ENCODE assay signal across 22 cellular contexts in genomic region chr15:50252556-50252955, GRCh38. TPM values are rescaled to one million over a fixed set of nuclear protein-coding genes. Genes with fewer than 3 reads are reported as not detected.
DNase-seq lines count a peak whose midpoint lies in the region; ATAC-seq and TF ChIP-seq lines count a peak whose summit lies in the region.
"Had no signal": no experiment of that assay in that cellular context is flagged by ENCODE, and none has a peak within 500 bp of the region (broad histone marks: within the 10 kb centered on the region; RNA-seq: fewer than 3 reads in every experiment).

No MANE protein-coding gene starts in this region.

- DNase-seq in activated CD4-positive, alpha-beta T cell treated with anti-CD3 and anti-CD28 coated beads, Interleukin-2, amount 10 ng/mL, durations not matched to agents 24 days and 14 days: no peak
- DNase-seq in activated CD4-positive, alpha-beta T cell treated with anti-CD3 and anti-CD28 coated beads for 48 hours: no peak
- DNase-seq in islet precursor cell: peak; percentile 15
- peak in 1 of 2 donors; percentile 45 for DNase-seq in stimulated activated effector memory CD8-positive, alpha-beta T cell treated with anti-CD3 and anti-CD28 coated beads, Interleukin-12 subunit alpha, Interleukin-12 subunit beta, amount 100 ng/mL, for 72 hours (ENCODE audit: low spot score in 2 of 2)
- no peak for DNase-seq in mesothelial cell of epicardium (ENCODE audit: low spot score in 2 of 2, unreplicated experiment in 2 of 2)
- DNase-seq in SHP77 treated with DMSO at 0.1 percent for 48 hours (lab: John Stamatoyannopoulos, UW): no peak
- DNase-seq: AML-193; BE2C; Calu3; CD4-positive, alpha-beta T cell; CD8-positive, alpha-beta memory T cell; COR-L47; DMS53; DMS79 treated with DMSO at 0.1 percent for 48 hours; GF-D8; H9 had no signal

- peak overlapping the region; percentile 31 for H3K27ac Mint-ChIP-seq in activated CD4-positive, alpha-beta T cell treated with anti-CD3 and anti-CD28 coated beads, Interleukin-2, amount 10 ng/mL, durations not matched to agents 24 days and 14 days
- H3K27ac Mint-ChIP-seq in stimulated activated effector memory CD8-positive, alpha-beta T cell treated with anti-CD3 and anti-CD28 coated beads, Interleukin-12 subunit alpha, Interleukin-12 subunit beta, amount 100 ng/mL, for 72 hours: peak overlapping the region; percentile 51
- H3K27ac Mint-ChIP-seq in mesothelial cell of epicardium: no peak overlapping the region
- H3K27ac Mint-ChIP-seq: CD4-positive, alpha-beta T cell; GM23338; H9 had no signal

- intact Hi-C loops in activated CD4-positive, alpha-beta T cell treated with anti-CD3 and anti-CD28 coated beads, Interleukin-2, amount 10 ng/mL, durations not matched to agents 24 days and 14 days (cut with micrococcal nuclease): no loop called here

- no peak for TF ChIP-seq CTCF in mesothelial cell of epicardium (IDR thresholded peaks at IDR 0.05; ENCODE audit: unreplicated experiment)

- H3K36me3 Mint-ChIP-seq in activated CD4-positive, alpha-beta T cell treated with anti-CD3 and anti-CD28 coated beads, Interleukin-2, amount 10 ng/mL, durations not matched to agents 24 days and 14 days (ENCODE audit: low read depth): peaks cover 9% of the 10 kb centered on the region
- no peaks in the 10 kb centered on the region for H3K36me3 Mint-ChIP-seq in stimulated activated effector memory CD8-positive, alpha-beta T cell treated with anti-CD3 and anti-CD28 coated beads, Interleukin-12 subunit alpha, Interleukin-12 subunit beta, amount 100 ng/mL, for 72 hours
- H3K36me3 Mint-ChIP-seq in mesothelial cell of epicardium: no peaks in the 10 kb centered on the region
- H3K36me3 Mint-ChIP-seq: CD14-positive monocyte had no signal

- H3K9me3 Mint-ChIP-seq in activated CD4-positive, alpha-beta T cell treated with anti-CD3 and anti-CD28 coated beads, Interleukin-2, amount 10 ng/mL, durations not matched to agents 24 days and 14 days: no peaks in the 10 kb centered on the region
- no peaks in the 10 kb centered on the region for H3K9me3 Mint-ChIP-seq in stimulated activated effector memory CD8-positive, alpha-beta T cell treated with anti-CD3 and anti-CD28 coated beads, Interleukin-12 subunit alpha, Interleukin-12 subunit beta, amount 100 ng/mL, for 72 hours
- H3K9me3 Mint-ChIP-seq in mesothelial cell of epicardium: no peaks in the 10 kb centered on the region
- H3K9me3 Mint-ChIP-seq: CD4-positive, alpha-beta T cell; CD8-positive, alpha-beta memory T cell; GM23338; H9 had no signal

- no peak for ATAC-seq in stimulated activated effector memory CD8-positive, alpha-beta T cell treated with anti-CD3 and anti-CD28 coated beads, Interleukin-12 subunit alpha, Interleukin-12 subunit beta, amount 100 ng/mL, for 72 hours
- ATAC-seq: GM23338, HCT116 had no signal

- H3K27me3 Mint-ChIP-seq in activated CD4-positive, alpha-beta T cell treated with anti-CD3 and anti-CD28 coated beads, Interleukin-2, amount 10 ng/mL, durations not matched to agents 24 days and 14 days: no peaks in the 10 kb centered on the region
- H3K27me3 Mint-ChIP-seq in mesothelial cell of epicardium (ENCODE audit: low read depth): peaks cover 13% of the 10 kb centered on the region
- H3K27me3 Mint-ChIP-seq: CD4-positive, alpha-beta T cell; CD8-positive, alpha-beta memory T cell had no signal

- peaks cover 63% of the 10 kb centered on the region for H3K4me1 Mint-ChIP-seq in activated CD4-positive, alpha-beta T cell treated with anti-CD3 and anti-CD28 coated beads, Interleukin-2, amount 10 ng/mL, durations not matched to agents 24 days and 14 days
- peaks cover 42% of the 10 kb centered on the region for H3K4me1 Mint-ChIP-seq in stimulated activated effector memory CD8-positive, alpha-beta T cell treated with anti-CD3 and anti-CD28 coated beads, Interleukin-12 subunit alpha, Interleukin-12 subunit beta, amount 100 ng/mL, for 72 hours
- H3K4me1 Mint-ChIP-seq in mesothelial cell of epicardium: peaks cover 23% of the 10 kb centered on the region
- H3K4me1 Mint-ChIP-seq: GM23338 had no signal

- no peak overlapping the region for H3K4me3 Mint-ChIP-seq in activated CD4-positive, alpha-beta T cell treated with anti-CD3 and anti-CD28 coated beads, Interleukin-2, amount 10 ng/mL, durations not matched to agents 24 days and 14 days
- H3K4me3 Mint-ChIP-seq in stimulated activated effector memory CD8-positive, alpha-beta T cell treated with anti-CD3 and anti-CD28 coated beads, Interleukin-12 subunit alpha, Interleukin-12 subunit beta, amount 100 ng/mL, for 72 hours: no peak overlapping the region
- no peak overlapping the region for H3K4me3 Mint-ChIP-seq in mesothelial cell of epicardium
- H3K4me3 Mint-ChIP-seq: CD14-positive monocyte; CD4-positive, alpha-beta T cell; CD8-positive, alpha-beta memory T cell; GM23338; H9 had no signal

RNA-seq across cellular contexts. Expression of gene HDC, which starts 13.0 kb away (rescaled TPM):
- 2.7 and 3.1 TPM in 2 replicates for total RNA-seq in activated CD4-positive, alpha-beta T cell treated with anti-CD3 and anti-CD28 coated beads, Interleukin-2, amount 10 ng/mL, durations not matched to agents 24 days and 14 days
- total RNA-seq in mesothelial cell of epicardium: not detected in 3 replicates
- total RNA-seq: Calu3, Daoy, G401, GM23338, H4, H9 had no signal
